ENCODE assay signal across 14 cellular contexts in genomic region chr6:24060982-24061754, GRCh38.
DNase-seq lines count a peak whose midpoint lies in the region; ATAC-seq lines count a peak whose summit lies in the region.
"Had no signal": no experiment of that assay in that cellular context is flagged by ENCODE, and none has a peak within 500 bp of the region (broad histone marks: within the 10 kb centered on the region; RNA-seq: fewer than 3 reads in every experiment).

No MANE protein-coding gene starts in this region.

- DNase-seq in mesenteric fat pad (ENCODE audit: low spot score), result no peak
- no peak for DNase-seq in NCI-H446 treated with DMSO at 0.1 percent for 48 hours (lab: John Stamatoyannopoulos, UW)
- no peak for DNase-seq in hypothalamus (lab: John Stamatoyannopoulos, UW)
- DNase-seq in amniotic stem cell (lab: John Stamatoyannopoulos, UW), result no peak
- DNase-seq: activated CD4-positive, alpha-beta T cell treated with anti-CD3 and anti-CD28 coated beads for 36 hours; caudate nucleus; GDM1; naive B cell; NCI-H774; SK-N-SH had no signal

- ATAC-seq in GM18511 (IDR thresholded peaks at IDR 0.05; ENCODE audit: unreplicated experiment), result peak; percentile 91
- ATAC-seq in GM21360 (IDR thresholded peaks at IDR 0.05; ENCODE audit: unreplicated experiment), result peak; percentile 98
- peak; percentile 87 for ATAC-seq in HG02943 (IDR thresholded peaks at IDR 0.05; ENCODE audit: low read depth, unreplicated experiment)
- ATAC-seq in HG03565 (IDR thresholded peaks at IDR 0.05; ENCODE audit: unreplicated experiment), result peak; percentile 97
- ATAC-seq: activated CD4-positive, alpha-beta T cell treated with anti-CD3 and anti-CD28 coated beads for 36 hours had no signal
